In the genomic region with DNA sequence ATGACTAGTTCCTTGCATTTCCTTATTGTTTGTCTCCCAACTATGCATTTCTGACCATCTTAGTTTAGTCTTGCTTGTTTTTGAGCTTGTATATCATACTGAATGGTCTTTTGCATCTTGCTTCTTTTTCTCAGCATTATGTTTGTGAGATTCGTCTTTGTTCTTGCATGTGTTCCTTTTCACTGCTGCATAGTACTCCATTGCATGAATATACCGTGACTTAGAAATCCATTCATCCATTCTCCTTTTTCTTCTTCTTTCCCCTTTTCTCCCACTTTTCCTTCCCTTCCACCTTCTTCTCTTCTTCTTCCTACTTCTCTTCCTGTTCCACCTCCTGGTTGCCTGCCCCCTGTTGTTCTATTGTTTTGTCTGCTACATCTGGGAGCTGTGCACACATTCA, we compare ENCODE assay signal across 2 cellular contexts.
A peak's percentile ranks its signal among the peaks of the same experiment; 100 is the strongest.
TF ChIP-seq lines count a peak whose summit lies in the region.

No MANE protein-coding gene starts in this region.

TF ChIP-seq in HepG2, 621 proteins besides CTCF, POLR2A, EP300 and RAD21:
- TF ChIP-seq FOXK2 (IDR thresholded peaks at IDR 0.05) (0 out of 2 replicates have a peak, but pooled peaks have one; percentile 38), NBN (conservative IDR thresholded peaks at IDR 0.05) (0 out of 2 replicates have a peak, but pooled peaks have one; percentile 30), SMAD3 (CRISPR knock-in tag; IDR thresholded peaks at IDR 0.05) (no peak)

TF ChIP-seq in H1, 55 proteins besides CTCF, POLR2A, EP300 and RAD21:
- TF ChIP-seq CEBPB (IDR thresholded peaks at IDR 0.05; ENCODE audit: low read depth, low read length) (no peak), KDM1A (IDR thresholded peaks at IDR 0.05; ENCODE audit: borderline replicate concordance, low read length) (peak; percentile 73; the same call in 1 of the 2 replicates)
